13 cellular contexts compared by ENCODE assay signal in genomic region chr3:132342615-132343014, GRCh38. TPM values are rescaled to one million over a fixed set of nuclear protein-coding genes. Genes with fewer than 3 reads are reported as not detected.
DNase-seq lines count a peak whose midpoint lies in the region; FAIRE-seq and TF ChIP-seq lines count a peak whose summit lies in the region.
"Had no signal": no experiment of that assay in that cellular context is flagged by ENCODE, and none has a peak within 500 bp of the region (broad histone marks: within the 10 kb centered on the region; RNA-seq: fewer than 3 reads in every experiment).

No MANE protein-coding gene starts in this region.

- no peaks in the 10 kb centered on the region for H3K9me2 ChIP-seq in GM23248 (ENCODE audit: insufficient read depth)
- no peaks in the 10 kb centered on the region for H3K9me2 ChIP-seq in SK-N-SH

- no peaks in the 10 kb centered on the region for H3K9me1 ChIP-seq in endothelial cell of umbilical vein (replicated peaks; ENCODE audit: control insufficient read depth, extremely low read depth, insufficient read depth, low read length)

- H3K36me3 ChIP-seq in GM23248 (ENCODE audit: low read depth) (no peaks in the 10 kb centered on the region), OCI-LY3 (replicated peaks; ENCODE audit: low read depth, low read length) (no peaks in the 10 kb centered on the region), endothelial cell of umbilical vein (ENCODE audit: control insufficient read depth in 2 of 2, extremely low read depth in 1 of 2, insufficient read depth in 2 of 2, low read length in 2 of 2) (no peaks in the 10 kb centered on the region), smooth muscle cell (ENCODE audit: low read depth) (no peaks in the 10 kb centered on the region), SK-N-SH (replicated peaks in 1 of 2; ENCODE audit: control insufficient read depth in 1 of 2, insufficient read depth in 2 of 2, low read length in 1 of 2) (no peaks in the 10 kb centered on the region)
- H3K36me3 ChIP-seq: brain microvascular endothelial cell, pancreas had no signal

- H3K4me3 ChIP-seq in GM23248 (no peak overlapping the region), OCI-LY3 (ENCODE audit: low read length) (peak overlapping the region; percentile 58), endothelial cell of umbilical vein (replicated peaks in 1 of 3; ENCODE audit: insufficient read depth in 1 of 3, low read depth in 1 of 3, low read length in 3 of 3) (no peak overlapping the region), smooth muscle cell (no peak overlapping the region), SK-N-SH (ENCODE audit: low read depth in 2 of 2, low read length in 1 of 2) (0 out of 4 replicates have a peak overlapping the region, but pooled peaks of 1 of the 2 experiments have one; percentile 25)
- H3K4me3 ChIP-seq: mucosa of descending colon, pancreas had no signal

- FAIRE-seq in endothelial cell of umbilical vein (lab: Jason Lieb, UNC), result no peak

- H3K27ac ChIP-seq in GM23248 (no peak overlapping the region), OCI-LY3 (ENCODE audit: low read length) (no peak overlapping the region), endothelial cell of umbilical vein (ENCODE audit: insufficient read depth, low read depth, low read length) (no peak overlapping the region), smooth muscle cell (ENCODE audit: low read depth) (no peak overlapping the region), SK-N-SH (ENCODE audit: low read depth in 2 of 2, low read length in 1 of 2) (no peak overlapping the region)
- H3K27ac ChIP-seq: brain microvascular endothelial cell, pancreas had no signal

- CTCF ChIA-PET in endothelial cell of umbilical vein (lab: Charles Lee) (interaction anchor here (0.6 to 3.4 kb wide), 36 partner anchors 9 to 547 kb away, joined by 3 to 77 read pairs (median 4); partner anchors contain the start of genes ACP3, CPNE4 and DNAJC13), SK-N-SH (lab: Yijun Ruan, JAX) (interaction anchor here (0.6 to 19.3 kb wide), 58 partner anchors 9 to 1310 kb away, joined by 3 to 383 read pairs (median 4); partner anchors contain the start of genes ACP3 and CPNE4)

- in situ Hi-C loops in GM23248 (cut with MboI) (no loop called here), ACHN (cut with HindIII; ENCODE audit: low pct_ligation_motif_present, low pct_unique_long_range_greater_than_20kb, low sequenced_read_pairs) (no loop called here)

- intact Hi-C loops in endothelial cell of umbilical vein (cut with micrococcal nuclease), result loop anchor here (1.0 to 2.0 kb wide), 2 partner anchors 58 to 89 kb away; no protein-coding TSS in a partner anchor

- H3F3A ChIP-seq in GM23248 (ENCODE audit: insufficient read depth), result peaks cover 30% of the 10 kb centered on the region
- no peaks in the 10 kb centered on the region for H3F3A ChIP-seq in smooth muscle cell (ENCODE audit: low read depth)
- no peaks in the 10 kb centered on the region for H3F3A ChIP-seq in SK-N-SH (replicated peaks; ENCODE audit: insufficient read depth)

- H4K20me1 ChIP-seq in GM23248 (ENCODE audit: insufficient read depth) (no peaks in the 10 kb centered on the region), OCI-LY3 (ENCODE audit: insufficient read depth, low read length) (no peaks in the 10 kb centered on the region), endothelial cell of umbilical vein (replicated peaks; ENCODE audit: control insufficient read depth, extremely low read depth, insufficient read depth, low read length) (no peaks in the 10 kb centered on the region), smooth muscle cell (ENCODE audit: low read depth) (no peaks in the 10 kb centered on the region), SK-N-SH (ENCODE audit: insufficient read depth) (no peaks in the 10 kb centered on the region)

- H3K9me3 ChIP-seq in GM23248 (ENCODE audit: low read depth) (no peaks in the 10 kb centered on the region), OCI-LY3 (ENCODE audit: insufficient read depth, low read length) (no peaks in the 10 kb centered on the region), endothelial cell of umbilical vein (replicated peaks; ENCODE audit: control insufficient read depth, insufficient read depth, low read length) (no peaks in the 10 kb centered on the region), smooth muscle cell (replicated peaks; ENCODE audit: low read depth) (no peaks in the 10 kb centered on the region), SK-N-SH (no peaks in the 10 kb centered on the region)
- H3K9me3 ChIP-seq: mucosa of descending colon, pancreas had no signal

- POLR2A ChIA-PET in endothelial cell of umbilical vein (lab: Charles Lee), result no interaction called here
- POLR2A ChIA-PET in SK-N-SH (lab: Yijun Ruan, JAX), result no interaction called here

- BruUV-seq in endothelial cell of umbilical vein (replicated peaks; lab: Mats Ljungman, UMichigan), result no TSS peak

- no peak for TF ChIP-seq EP300 in SK-N-SH (IDR thresholded peaks at IDR 0.05; ENCODE audit: borderline replicate concordance in 1 of 2, low read depth in 1 of 2, low read length in 1 of 2)

- H3K4me1 ChIP-seq in GM23248 (ENCODE audit: insufficient read depth) (peaks cover 40% of the 10 kb centered on the region), OCI-LY3 (ENCODE audit: low read length) (peaks cover 7% of the 10 kb centered on the region), endothelial cell of umbilical vein (ENCODE audit: control insufficient read depth, extremely low read depth, insufficient read depth, low read length) (no peaks in the 10 kb centered on the region), smooth muscle cell (ENCODE audit: low read depth) (peaks cover 4% of the 10 kb centered on the region), SK-N-SH (ENCODE audit: control insufficient read depth in 1 of 2, insufficient read depth in 2 of 2, low read depth in 1 of 2, low read length in 1 of 2) (no peaks in the 10 kb centered on the region)

- dilution Hi-C loops in endothelial cell of umbilical vein (cut with MboI; ENCODE audit: extremely low pct_ligation_motif_present, low sequenced_read_pairs), result no loop called here

- H2AFZ ChIP-seq in GM23248 (peak overlapping the region; percentile 48; the same call in 1 of the 2 replicates), OCI-LY3 (ENCODE audit: low read depth, low read length) (no peak overlapping the region), endothelial cell of umbilical vein (ENCODE audit: low read depth, low read length) (no peak overlapping the region), smooth muscle cell (ENCODE audit: low read depth) (no peak overlapping the region), SK-N-SH (ENCODE audit: low read depth) (no peak overlapping the region; the same call in 1 of the 2 replicates)

- H3K9ac ChIP-seq in GM23248 (peak overlapping the region; percentile 30; the same call in 1 of the 2 replicates), OCI-LY3 (ENCODE audit: low read length) (0 out of 2 replicates have a peak overlapping the region, but pooled peaks have one; percentile 26), endothelial cell of umbilical vein (replicated peaks; ENCODE audit: extremely low read depth, insufficient read depth, low read length) (no peak overlapping the region), smooth muscle cell (ENCODE audit: low read depth) (no peak overlapping the region), SK-N-SH (no peak overlapping the region)

- TF ChIP-seq POLR2A in endothelial cell of umbilical vein (IDR thresholded peaks at IDR 0.05; ENCODE audit: low read depth, low read length), result no peak

- no peaks in the 10 kb centered on the region for H3K79me2 ChIP-seq in GM23248 (ENCODE audit: insufficient read depth)
- H3K79me2 ChIP-seq in OCI-LY3 (ENCODE audit: low read length), result no peaks in the 10 kb centered on the region
- H3K79me2 ChIP-seq in endothelial cell of umbilical vein (ENCODE audit: control insufficient read depth, insufficient read depth, low read length), result no peaks in the 10 kb centered on the region
- no peaks in the 10 kb centered on the region for H3K79me2 ChIP-seq in smooth muscle cell (ENCODE audit: low read depth)
- H3K79me2 ChIP-seq in SK-N-SH (ENCODE audit: insufficient read depth), result no peaks in the 10 kb centered on the region

- DNase-seq in GM23248 (no peak), endothelial cell of umbilical vein (ENCODE audit: low read depth, low spot score) (no peak), smooth muscle cell (lab: John Stamatoyannopoulos, UW; ENCODE audit: unreplicated experiment) (no peak), SK-N-SH (no peak), ACHN (no peak)
- no peak for DNase-seq in effector CD8-positive, alpha-beta T cell (lab: John Stamatoyannopoulos, UW)
- DNase-seq: activated CD8-positive, alpha-beta memory T cell treated with anti-CD3 and anti-CD28 coated beads, Interleukin-2, amount 10 ng/mL, durations not matched to agents 7 days and 5 days had no signal

- TF ChIP-seq RAD21 in SK-N-SH (IDR thresholded peaks at IDR 0.05; ENCODE audit: low read length), result no peak

- 92 to 95% methylated on average over 2 of the region's 2 CpGs for WGBS in GM23248 (ENCODE audit: low coverage in 1 of 2, low lambda C conversion rate in 2 of 2, missing lambda C conversion rate in 2 of 2), 2 experiments
- WGBS in smooth muscle cell (ENCODE audit: low lambda C conversion rate), result 97% methylated on average over 2 of the region's 2 CpGs
- 100% methylated on average over 2 of the region's 2 CpGs for WGBS in SK-N-SH (ENCODE audit: low lambda C conversion rate)

- H3K27me3 ChIP-seq in GM23248 (replicated peaks; ENCODE audit: insufficient read depth), result no peaks in the 10 kb centered on the region
- no peaks in the 10 kb centered on the region for H3K27me3 ChIP-seq in OCI-LY3 (ENCODE audit: low read depth, low read length)
- H3K27me3 ChIP-seq in endothelial cell of umbilical vein (ENCODE audit: control insufficient read depth in 2 of 2, insufficient read depth in 2 of 2, low read length in 2 of 2), result peaks cover 10 to 17% of the 10 kb centered on the region in 2 experiments
- H3K27me3 ChIP-seq in smooth muscle cell (ENCODE audit: low read depth), result no peaks in the 10 kb centered on the region
- H3K27me3 ChIP-seq in SK-N-SH (ENCODE audit: insufficient read depth), result peaks cover 6% of the 10 kb centered on the region; the same call in 1 of the 2 replicates
- H3K27me3 ChIP-seq: brain microvascular endothelial cell, pancreas had no signal

- H3K4me2 ChIP-seq in GM23248 (ENCODE audit: unreplicated experiment) (peak overlapping the region; percentile 57), OCI-LY3 (ENCODE audit: low read length) (peak overlapping the region; percentile 79), endothelial cell of umbilical vein (ENCODE audit: insufficient read depth, low read length) (peak overlapping the region; percentile 8), smooth muscle cell (peak overlapping the region; percentile 64), SK-N-SH (no peak overlapping the region)

- TF ChIP-seq CTCF in OCI-LY3 (IDR thresholded peaks at IDR 0.05; ENCODE audit: low read depth, low read length), result no peak
- TF ChIP-seq CTCF in endothelial cell of umbilical vein (IDR thresholded peaks at IDR 0.05; ENCODE audit: extremely low read depth in 1 of 2, insufficient read depth in 1 of 2, low read depth in 1 of 2, low read length in 2 of 2), result no peak
- TF ChIP-seq CTCF in smooth muscle cell (IDR thresholded peaks at IDR 0.05; ENCODE audit: borderline replicate concordance, insufficient read depth, poor library complexity, severe bottlenecking), result no peak
- no peak for TF ChIP-seq CTCF in SK-N-SH (IDR thresholded peaks at IDR 0.05)

RNA-seq across cellular contexts. Expression of gene ACP3, which starts 25.4 kb away (rescaled TPM):
- total RNA-seq in GM23248 (2014; rRNA removed; shearing (Covaris generic)), result 0.51 and 1.6 TPM in 2 replicates
- polyA plus RNA-seq in GM23248 (2016; fragmentation: Nextera tagmentation; extraction: Ambion mirVana) (1.1 and 1.7 TPM in 2 replicates), endothelial cell of umbilical vein (not detected in 2 replicates), smooth muscle cell (27.0 and 35.8 TPM in 2 replicates), SK-N-SH (2012; rRNA removed) (0.19 and 0.30 TPM in 2 replicates)
- total RNA-seq in endothelial cell of umbilical vein (not detected in 2 replicates), smooth muscle cell (32.5 and 36.6 TPM in 2 replicates)
- polyA plus RNA-seq in endothelial cell of umbilical vein (2011; cell fraction: cytosol; rRNA removed), result not detected in 2 replicates
- not detected in 2 replicates for polyA plus RNA-seq in endothelial cell of umbilical vein (2011; cell fraction: nucleus; rRNA removed)
- not detected in 2 replicates for polyA plus RNA-seq in endothelial cell of umbilical vein (2012)
- not detected in 2 replicates for polyA minus RNA-seq in endothelial cell of umbilical vein
- polyA minus RNA-seq in endothelial cell of umbilical vein (2011; cell fraction: cytosol; rRNA and poly(A)+ RNA removed), result 0.31 TPM
- polyA minus RNA-seq in endothelial cell of umbilical vein (2011; cell fraction: nucleus; rRNA and poly(A)+ RNA removed), result not detected in 2 replicates
- polyA plus RNA-seq in SK-N-SH (2012; cell fraction: cytosol; rRNA removed), result 0.31 and 0.34 TPM in 2 replicates
- 0.12 and 0.17 TPM in 2 replicates for polyA plus RNA-seq in SK-N-SH (2012; cell fraction: nucleus; rRNA removed)
- total RNA-seq: activated CD8-positive, alpha-beta memory T cell treated with anti-CD3 and anti-CD28 coated beads, Interleukin-2, amount 10 ng/mL, durations not matched to agents 7 days and 5 days; activated naive CD4-positive, alpha-beta T cell treated with anti-CD3 and anti-CD28 coated beads for 36 hours; activated T-cell treated with anti-CD3 and anti-CD28 coated beads, Interleukin-2, amount 50 U/mL, for 72 hours had no signal

Comparison
In these comparisons a context has a peak if more than half of its experiments do, and no peak if none do; other contexts are left out.
1. H3K9ac ChIP-seq: peak in GM23248 (single experiment) and OCI-LY3 (single experiment); none in endothelial cell of umbilical vein (single experiment), smooth muscle cell (single experiment) and SK-N-SH (single experiment).
2. RNA of gene ACP3, which starts 25.4 kb away (polyA plus RNA-seq): 27.0 to 35.8 TPM in smooth muscle cell; 1.1 to 1.7 TPM in GM23248, 0.12 to 0.34 TPM in SK-N-SH and not detected in endothelial cell of umbilical vein; every median in the first group is over 10 times any median in the second.